1 cellular context compared by ENCODE assay signal in genomic region chr2:231691251-231691772, GRCh38.
TF ChIP-seq lines count a peak whose summit lies in the region.

No MANE protein-coding gene starts in this region.

TF ChIP-seq in GM23338, 12 proteins besides CTCF, POLR2A, EP300 and RAD21:
- TF ChIP-seq ZNF462 (CRISPR knock-in tag; IDR thresholded peaks at IDR 0.05) (no peak), JUNB (IDR thresholded peaks at IDR 0.05; ENCODE audit: unreplicated experiment) (no peak), ZNF331 (CRISPR knock-in tag; IDR thresholded peaks at IDR 0.05; ENCODE audit: low read depth) (no peak), ETS1 (IDR thresholded peaks at IDR 0.05) (no peak), ZNF114 (CRISPR knock-in tag; IDR thresholded peaks at IDR 0.05) (no peak), REST (IDR thresholded peaks at IDR 0.05; ENCODE audit: unreplicated experiment) (no peak)
TF ChIP-seq in GM23338: peak in this region for 0.
